Comparison of ENCODE assay signal across 29 cellular contexts in genomic region chr4:1342003-1342402, GRCh38. TPM values are rescaled to one million over a fixed set of nuclear protein-coding genes. Genes with fewer than 3 reads are reported as not detected.
DNase-seq lines count a peak whose midpoint lies in the region; ATAC-seq, FAIRE-seq and TF ChIP-seq lines count a peak whose summit lies in the region.
"Had no signal": no experiment of that assay in that cellular context is flagged by ENCODE, and none has a peak within 500 bp of the region (broad histone marks: within the 10 kb centered on the region; RNA-seq: fewer than 3 reads in every experiment).

No MANE protein-coding gene starts in this region.

- H3K4me3 ChIP-seq in A549 (no peak overlapping the region), choroid plexus epithelial cell (ENCODE audit: low read depth, low read length) (no peak overlapping the region), coronary artery (no peak overlapping the region)
- H3K4me3 ChIP-seq: esophagus squamous epithelium, gastrocnemius medialis, HAP-1, testis had no signal

- H3K9me3 Mint-ChIP-seq in memory B cell: peaks cover 2% of the 10 kb centered on the region
- H3K9me3 Mint-ChIP-seq: activated naive CD8-positive, alpha-beta T cell treated with anti-CD3 and anti-CD28 coated beads, Interleukin-2, amount 50 U/mL, for 24 hours; CD8-positive, alpha-beta memory T cell; natural killer cell treated with Interleukin-12 subunit alpha and Interleukin-12 subunit beta and Interleukin-15 and Interleukin-18, amount 100 ng/mL, for 72 hours had no signal

- TF ChIP-seq RAD21 in A549 (conservative IDR thresholded peaks at IDR 0.05 in 1 of 2, IDR thresholded peaks at IDR 0.05 in 1 of 2): no peak

- H3K27ac Mint-ChIP-seq in memory B cell: peak overlapping the region; percentile 60
- H3K27ac Mint-ChIP-seq: activated naive CD8-positive, alpha-beta T cell treated with anti-CD3 and anti-CD28 coated beads, Interleukin-2, amount 50 U/mL, for 24 hours had no signal

- TF ChIP-seq EP300 in A549 (IDR thresholded peaks at IDR 0.05): no peak

- peaks cover 9% of the 10 kb centered on the region for H3K4me1 Mint-ChIP-seq in memory B cell

- H3K4me3 Mint-ChIP-seq in memory B cell: no peak overlapping the region
- H3K4me3 Mint-ChIP-seq: activated naive CD8-positive, alpha-beta T cell treated with anti-CD3 and anti-CD28 coated beads, Interleukin-2, amount 50 U/mL, for 24 hours; natural killer cell treated with Interleukin-12 subunit alpha and Interleukin-12 subunit beta and Interleukin-15 and Interleukin-18, amount 100 ng/mL, for 72 hours had no signal

- WGBS in A549 (ENCODE audit: missing lambda C conversion rate): 95% methylated on average over 1 of the region's 1 CpG

- no peak for TF ChIP-seq CTCF in A549 (IDR thresholded peaks at IDR 0.05)
- TF ChIP-seq CTCF in choroid plexus epithelial cell (conservative IDR thresholded peaks at IDR 0.05; ENCODE audit: low read depth, low read length): no peak
- TF ChIP-seq CTCF in coronary artery (IDR thresholded peaks at IDR 0.05): no peak

- H3K27me3 Mint-ChIP-seq in memory B cell: no peaks in the 10 kb centered on the region
- H3K27me3 Mint-ChIP-seq: activated naive CD8-positive, alpha-beta T cell treated with anti-CD3 and anti-CD28 coated beads, Interleukin-2, amount 50 U/mL, for 24 hours; natural killer cell treated with Interleukin-12 subunit alpha and Interleukin-12 subunit beta and Interleukin-15 and Interleukin-18, amount 100 ng/mL, for 72 hours had no signal

- H3K9me3 ChIP-seq in A549: no peaks in the 10 kb centered on the region
- H3K9me3 ChIP-seq: esophagus squamous epithelium, gastrocnemius medialis, HAP-1, testis had no signal

- H3K4me1 ChIP-seq in A549: no peaks in the 10 kb centered on the region; the same call in 2 of the 3 replicates
- H3K4me1 ChIP-seq: HAP-1 had no signal

- peaks cover 27% of the 10 kb centered on the region for H3K36me3 Mint-ChIP-seq in memory B cell

- no peak overlapping the region for H3K4me2 ChIP-seq in A549

- DNase-seq in A549 (ENCODE audit: low read depth in 1 of 2, low spot score in 1 of 2): no peak
- peak; percentile 12 for DNase-seq in HCEC 1CT
- DNase-seq in choroid plexus epithelial cell (ENCODE audit: low read depth): peak; percentile 9
- no peak for DNase-seq in memory B cell (ENCODE audit: low spot score in 2 of 2)
- no peak for DNase-seq in coronary artery (ENCODE audit: low spot score)
- DNase-seq in NCI-H1417 treated with DMSO at 0.1 percent for 48 hours (lab: John Stamatoyannopoulos, UW): no peak
- DNase-seq: activated CD4-positive, alpha-beta T cell treated with anti-CD3 and anti-CD28 coated beads for 4 hours; activated naive CD8-positive, alpha-beta T cell treated with anti-CD3 and anti-CD28 coated beads, Interleukin-2, amount 50 U/mL, for 24 hours; activated T-cell treated with anti-CD3 and anti-CD28 coated beads, Interleukin-2, amount 50 U/mL, for 1 hour; caudate nucleus; CD8-positive, alpha-beta memory T cell; DMS 273 treated with DMSO at 0.1 percent for 48 hours; esophagus squamous epithelium; gastrocnemius medialis; left cardiac atrium; NCI-H187; NCI-H446 treated with DMSO at 0.1 percent for 48 hours; NCI-H774; SIG-M5; small intestine; stimulated activated naive CD8-positive, alpha-beta T cell treated with anti-CD3 and anti-CD28 coated beads, Interleukin-15, Interleukin-2, amounts not matched to agents 100 U/mL and 50 U/mL, for 24 hours; T1000; testis; WERI-Rb-1 had no signal

- CTCF ChIA-PET in A549 (lab: Yijun Ruan, JAX): no interaction called here

- FAIRE-seq in A549 (lab: Jason Lieb, UNC): no peak
- FAIRE-seq: GM12891, small intestine had no signal

- no peak overlapping the region for H3K27ac ChIP-seq in A549
- no peak overlapping the region for H3K27ac ChIP-seq in coronary artery
- H3K27ac ChIP-seq: esophagus squamous epithelium, gastrocnemius medialis, HL-60, testis, WERI-Rb-1 had no signal

- POLR2A ChIA-PET in A549 (lab: Yijun Ruan, JAX): no interaction called here

- ATAC-seq in A549: no peak
- ATAC-seq in memory B cell (ENCODE audit: low read depth): no peak
- ATAC-seq in GM19351 (IDR thresholded peaks at IDR 0.05; ENCODE audit: unreplicated experiment): no peak
- ATAC-seq: activated naive CD8-positive, alpha-beta T cell treated with anti-CD3 and anti-CD28 coated beads, Interleukin-2, amount 50 U/mL, for 24 hours; gastrocnemius medialis; left cardiac atrium; natural killer cell treated with Interleukin-12 subunit alpha and Interleukin-12 subunit beta and Interleukin-15 and Interleukin-18, amount 100 ng/mL, for 72 hours; stimulated activated naive CD8-positive, alpha-beta T cell treated with anti-CD3 and anti-CD28 coated beads, Interleukin-15, Interleukin-2, amounts not matched to agents 100 U/mL and 50 U/mL, for 24 hours had no signal

- TF ChIP-seq POLR2A in A549 (IDR thresholded peaks at IDR 0.05; ENCODE audit: low read length): no peak

TF ChIP-seq in A549, 52 proteins besides CTCF, POLR2A, EP300 and RAD21:
- TF ChIP-seq HEYL (CRISPR knock-in tag; IDR thresholded peaks at IDR 0.05): no peak
- TF ChIP-seq ZFP36 (IDR thresholded peaks at IDR 0.05; ENCODE audit: borderline replicate concordance, partially characterized antibody): peak; percentile 9
- no peak for TF ChIP-seq CEBPB (IDR thresholded peaks at IDR 0.05)

RNA-seq across cellular contexts. Expression of gene UVSSA, which starts 5.0 kb away (rescaled TPM):
- polyA plus RNA-seq in A549 (2011; rRNA removed) (6.3 and 6.9 TPM in 2 replicates), A549 (2017; fragmentation: RNase III; extraction: RNeasy Plus Mini Kit Qiagen cat#74134 plus additional on column Dnase treatment) (4.3 to 5.4 TPM (median 4.5 TPM) in 3 replicates)
- polyA plus RNA-seq in A549 (2012; cell fraction: cytosol; rRNA removed): 6.8 and 7.9 TPM in 2 replicates
- 28.0 and 46.1 TPM in 2 replicates for polyA plus RNA-seq in A549 (2012; cell fraction: nucleus; rRNA removed)
- polyA minus RNA-seq in A549 (2011; rRNA and poly(A)+ RNA removed): 4.3 and 6.2 TPM in 2 replicates

RNA-seq across cellular contexts. Expression of gene MAEA, which starts 52.3 kb away (rescaled TPM):
- polyA plus RNA-seq in A549 (2011; rRNA removed) (42.4 and 46.1 TPM in 2 replicates), A549 (2017; fragmentation: RNase III; extraction: RNeasy Plus Mini Kit Qiagen cat#74134 plus additional on column Dnase treatment) (58.4 to 67.1 TPM (median 58.5 TPM) in 3 replicates)
- 109 and 110 TPM in 2 replicates for polyA plus RNA-seq in A549 (2012; cell fraction: cytosol; rRNA removed)
- polyA plus RNA-seq in A549 (2012; cell fraction: nucleus; rRNA removed): 191 and 229 TPM in 2 replicates
- 22.2 and 31.8 TPM in 2 replicates for polyA minus RNA-seq in A549 (2011; rRNA and poly(A)+ RNA removed)

Comparison
In these comparisons a context has a peak if more than half of its experiments do, and no peak if none do; other contexts are left out.
1. DNase-seq: peak in HCEC 1CT (single experiment) and choroid plexus epithelial cell (single experiment); none in A549 (0 of 2), memory B cell (0 of 2), coronary artery (single experiment) and NCI-H1417 treated with DMSO at 0.1 percent for 48 hours (single experiment).